Comparison of ENCODE assay signal across 2 cellular contexts in genomic region chr16:5012887-5013286, GRCh38.
TF ChIP-seq lines count a peak whose summit lies in the region.

No MANE protein-coding gene starts in this region.

TF ChIP-seq in HepG2, 621 proteins besides CTCF, POLR2A, EP300 and RAD21:
- TF ChIP-seq CHD2 (IDR thresholded peaks at IDR 0.05; ENCODE audit: low read depth, low read length), result peak; percentile 59; the same call in 1 of the 2 replicates
- TF ChIP-seq, protein P1, sequence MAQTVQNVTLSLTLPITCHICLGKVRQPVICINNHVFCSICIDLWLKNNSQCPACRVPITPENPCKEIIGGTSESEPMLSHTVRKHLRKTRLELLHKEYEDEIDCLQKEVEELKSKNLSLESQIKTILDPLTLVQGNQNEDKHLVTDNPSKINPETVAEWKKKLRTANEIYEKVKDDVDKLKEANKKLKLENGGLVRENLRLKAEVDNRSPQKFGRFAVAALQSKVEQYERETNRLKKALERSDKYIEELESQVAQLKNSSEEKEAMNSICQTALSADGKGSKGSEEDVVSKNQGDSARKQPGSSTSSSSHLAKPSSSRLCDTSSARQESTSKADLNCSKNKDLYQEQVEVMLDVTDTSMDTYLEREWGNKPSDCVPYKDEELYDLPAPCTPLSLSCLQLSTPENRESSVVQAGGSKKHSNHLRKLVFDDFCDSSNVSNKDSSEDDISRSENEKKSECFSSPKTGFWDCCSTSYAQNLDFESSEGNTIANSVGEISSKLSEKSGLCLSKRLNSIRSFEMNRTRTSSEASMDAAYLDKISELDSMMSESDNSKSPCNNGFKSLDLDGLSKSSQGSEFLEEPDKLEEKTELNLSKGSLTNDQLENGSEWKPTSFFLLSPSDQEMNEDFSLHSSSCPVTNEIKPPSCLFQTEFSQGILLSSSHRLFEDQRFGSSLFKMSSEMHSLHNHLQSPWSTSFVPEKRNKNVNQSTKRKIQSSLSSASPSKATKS (CRISPR knock-in tag; IDR thresholded peaks at IDR 0.05), result no peak

TF ChIP-seq in WTC11, 78 proteins besides CTCF, POLR2A, EP300 and RAD21:
- TF ChIP-seq PREB (CRISPR knock-in tag; IDR thresholded peaks at IDR 0.05; ENCODE audit: borderline replicate concordance), result no peak
- no peak for TF ChIP-seq FOXP1 (CRISPR knock-in tag; IDR thresholded peaks at IDR 0.05; ENCODE audit: borderline replicate concordance)
- no peak for TF ChIP-seq GTF2I (CRISPR knock-in tag; conservative IDR thresholded peaks at IDR 0.05)
- TF ChIP-seq, protein P2, sequence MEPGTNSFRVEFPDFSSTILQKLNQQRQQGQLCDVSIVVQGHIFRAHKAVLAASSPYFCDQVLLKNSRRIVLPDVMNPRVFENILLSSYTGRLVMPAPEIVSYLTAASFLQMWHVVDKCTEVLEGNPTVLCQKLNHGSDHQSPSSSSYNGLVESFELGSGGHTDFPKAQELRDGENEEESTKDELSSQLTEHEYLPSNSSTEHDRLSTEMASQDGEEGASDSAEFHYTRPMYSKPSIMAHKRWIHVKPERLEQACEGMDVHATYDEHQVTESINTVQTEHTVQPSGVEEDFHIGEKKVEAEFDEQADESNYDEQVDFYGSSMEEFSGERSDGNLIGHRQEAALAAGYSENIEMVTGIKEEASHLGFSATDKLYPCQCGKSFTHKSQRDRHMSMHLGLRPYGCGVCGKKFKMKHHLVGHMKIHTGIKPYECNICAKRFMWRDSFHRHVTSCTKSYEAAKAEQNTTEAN (CRISPR knock-in tag; IDR thresholded peaks at IDR 0.05), result no peak
- TF ChIP-seq, protein P3, sequence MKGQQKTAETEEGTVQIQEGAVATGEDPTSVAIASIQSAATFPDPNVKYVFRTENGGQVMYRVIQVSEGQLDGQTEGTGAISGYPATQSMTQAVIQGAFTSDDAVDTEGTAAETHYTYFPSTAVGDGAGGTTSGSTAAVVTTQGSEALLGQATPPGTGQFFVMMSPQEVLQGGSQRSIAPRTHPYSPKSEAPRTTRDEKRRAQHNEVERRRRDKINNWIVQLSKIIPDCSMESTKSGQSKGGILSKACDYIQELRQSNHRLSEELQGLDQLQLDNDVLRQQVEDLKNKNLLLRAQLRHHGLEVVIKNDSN (CRISPR knock-in tag; IDR thresholded peaks at IDR 0.05), result no peak
- TF ChIP-seq TEAD4 (CRISPR knock-in tag; IDR thresholded peaks at IDR 0.05), result no peak
